13 cellular contexts compared by ENCODE assay signal in the genomic region with DNA sequence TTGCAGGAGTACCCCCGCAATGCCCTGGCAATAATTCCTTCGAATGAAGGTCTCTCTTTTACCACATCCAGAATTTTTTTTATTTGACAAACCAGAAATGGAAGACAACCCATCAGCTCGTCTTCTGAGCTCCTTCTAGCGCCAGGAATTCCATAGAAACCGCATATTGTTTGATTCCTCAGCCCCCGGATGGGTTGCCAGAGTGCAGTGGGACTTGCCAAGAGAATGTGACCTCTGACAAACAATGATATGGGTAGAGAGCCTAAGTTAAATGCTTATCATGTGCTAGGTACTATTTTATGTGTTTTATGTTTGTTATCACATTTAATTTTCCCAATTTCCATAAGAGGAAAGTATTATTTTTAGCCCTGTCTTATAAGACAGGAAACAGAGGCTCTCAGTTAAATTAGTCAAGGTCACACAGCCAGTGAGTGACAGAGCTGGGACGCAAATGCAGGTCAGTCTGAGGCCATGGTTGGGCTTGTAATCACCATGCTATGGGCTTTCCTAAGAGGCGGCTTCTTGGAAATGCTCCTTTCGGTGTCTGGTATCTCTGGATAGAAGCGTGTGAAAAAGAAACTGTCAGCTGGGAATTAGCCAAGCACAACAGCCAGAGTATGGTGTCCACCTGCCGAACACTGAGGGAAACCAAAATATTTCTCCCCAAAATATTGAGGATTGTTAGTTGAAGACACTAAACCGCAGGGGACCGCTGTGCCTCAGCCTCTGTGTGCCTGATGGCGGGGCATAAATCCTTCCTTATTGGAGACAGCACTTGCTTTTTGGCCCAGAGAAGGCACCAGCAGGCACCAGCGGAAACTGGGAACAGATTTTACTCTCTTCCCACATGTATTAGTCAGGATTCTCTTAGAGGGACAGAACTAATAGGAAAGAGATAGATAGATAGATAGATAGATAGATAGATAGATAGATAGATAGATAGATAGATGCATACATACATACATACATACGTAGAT. TPM values are rescaled to one million over a fixed set of nuclear protein-coding genes. Genes with fewer than 3 reads are reported as not detected.
A peak's percentile ranks its signal among the peaks of the same experiment; 100 is the strongest.
DNase-seq lines count a peak whose midpoint lies in the region; ATAC-seq, FAIRE-seq and TF ChIP-seq lines count a peak whose summit lies in the region.
"Had no signal": no experiment of that assay in that cellular context is flagged by ENCODE, and none has a peak within 500 bp of the region (broad histone marks: within the 10 kb centered on the region; RNA-seq: fewer than 3 reads in every experiment).

No MANE protein-coding gene starts in this region.

- no peaks in the 10 kb centered on the region for H3K36me3 ChIP-seq in neuron (ENCODE audit: insufficient read depth, low read length)

- TF ChIP-seq CTCF in CD4-positive, alpha-beta T cell (IDR thresholded peaks at IDR 0.05), result no peak

- H3K27ac ChIP-seq in CD4-positive, alpha-beta T cell (ENCODE audit: low read depth, low read length), result no peak overlapping the region

- peaks cover 16 to 20% of the 10 kb centered on the region in 2 donors for H3K4me1 Mint-ChIP-seq in stimulated activated naive B cell treated with anti-CD40 and anti-IgM and Interleukin-4, amounts not matched to agents 10 μg/mL and 1 μg/mL and 100 μg/mL, for 72 hours
- no peaks in the 10 kb centered on the region for H3K4me1 Mint-ChIP-seq in CD4-positive, alpha-beta T cell (ENCODE audit: low read depth)
- H3K4me1 Mint-ChIP-seq: stimulated activated naive CD8-positive, alpha-beta T cell treated with anti-CD3 and anti-CD28 coated beads, Interleukin-15, amount 100 ng/mL, for 72 hours had no signal

- no peaks in the 10 kb centered on the region for H3K9me3 Mint-ChIP-seq in stimulated activated naive B cell treated with anti-CD40 and anti-IgM and Interleukin-4, amounts not matched to agents 10 μg/mL and 1 μg/mL and 100 μg/mL, for 72 hours
- no peaks in the 10 kb centered on the region for H3K9me3 Mint-ChIP-seq in CD4-positive, alpha-beta T cell
- H3K9me3 Mint-ChIP-seq: stimulated activated naive CD8-positive, alpha-beta T cell treated with anti-CD3 and anti-CD28 coated beads, Interleukin-15, amount 100 ng/mL, for 72 hours had no signal

- no peaks in the 10 kb centered on the region for H3K36me3 Mint-ChIP-seq in stimulated activated naive B cell treated with anti-CD40 and anti-IgM and Interleukin-4, amounts not matched to agents 10 μg/mL and 1 μg/mL and 100 μg/mL, for 72 hours
- H3K36me3 Mint-ChIP-seq in CD4-positive, alpha-beta T cell (ENCODE audit: low read depth), result no peaks in the 10 kb centered on the region

- H3K9me3 ChIP-seq in neuron (ENCODE audit: low read length), result no peaks in the 10 kb centered on the region
- H3K9me3 ChIP-seq in CD4-positive, alpha-beta T cell (ENCODE audit: control insufficient read depth, low read length), result no peaks in the 10 kb centered on the region

- no peaks in the 10 kb centered on the region for H3K27me3 ChIP-seq in neuron (ENCODE audit: insufficient read depth, low read length)
- no peaks in the 10 kb centered on the region for H3K27me3 ChIP-seq in CD4-positive, alpha-beta T cell (ENCODE audit: control insufficient read depth, insufficient read depth, low read length)

- H2AFZ ChIP-seq in neuron (ENCODE audit: low read depth, low read length), result peak overlapping the region; percentile 33

- no peaks in the 10 kb centered on the region for H3K27me3 Mint-ChIP-seq in stimulated activated naive B cell treated with anti-CD40 and anti-IgM and Interleukin-4, amounts not matched to agents 10 μg/mL and 1 μg/mL and 100 μg/mL, for 72 hours
- peaks cover 7% of the 10 kb centered on the region for H3K27me3 Mint-ChIP-seq in CD4-positive, alpha-beta T cell
- H3K27me3 Mint-ChIP-seq: stimulated activated naive CD8-positive, alpha-beta T cell treated with anti-CD3 and anti-CD28 coated beads, Interleukin-15, amount 100 ng/mL, for 72 hours had no signal

- no peak overlapping the region for H3K27ac Mint-ChIP-seq in stimulated activated naive B cell treated with anti-CD40 and anti-IgM and Interleukin-4, amounts not matched to agents 10 μg/mL and 1 μg/mL and 100 μg/mL, for 72 hours
- H3K27ac Mint-ChIP-seq in CD4-positive, alpha-beta T cell, result no peak overlapping the region
- H3K27ac Mint-ChIP-seq: activated CD8-positive, alpha-beta T cell treated with anti-CD3 and anti-CD28 coated beads, Interleukin-2, amount 10 ng/mL, durations not matched to agents 7 days and 5 days; stimulated activated naive CD8-positive, alpha-beta T cell treated with anti-CD3 and anti-CD28 coated beads, Interleukin-15, amount 100 ng/mL, for 72 hours had no signal

- no peak for ATAC-seq in stimulated activated naive B cell treated with anti-CD40 and anti-IgM and Interleukin-4, amounts not matched to agents 10 μg/mL and 1 μg/mL and 100 μg/mL, for 72 hours (replicated peaks)
- no peak for ATAC-seq in CD4-positive, alpha-beta T cell (ENCODE audit: poor library complexity)
- ATAC-seq: activated CD8-positive, alpha-beta T cell treated with anti-CD3 and anti-CD28 coated beads, Interleukin-2, amount 10 ng/mL, durations not matched to agents 7 days and 5 days; stimulated activated naive CD8-positive, alpha-beta T cell treated with anti-CD3 and anti-CD28 coated beads, Interleukin-15, amount 100 ng/mL, for 72 hours had no signal

- CTCF ChIA-PET in CD4-positive, alpha-beta T cell (lab: Charles Lee), result no interaction called here

- peaks cover 38% of the 10 kb centered on the region for H3K4me1 ChIP-seq in neuron (ENCODE audit: insufficient read depth, low read length)

- peak overlapping the region; percentile 15 for H3K4me3 ChIP-seq in neuron (ENCODE audit: low read length)

- TF ChIP-seq POLR2A in GM12891 (IDR thresholded peaks at IDR 0.05; ENCODE audit: low read depth, low read length), result no peak

- POLR2A ChIA-PET in CD4-positive, alpha-beta T cell (lab: Charles Lee), result no interaction called here

- H3K4me3 Mint-ChIP-seq in stimulated activated naive B cell treated with anti-CD40 and anti-IgM and Interleukin-4, amounts not matched to agents 10 μg/mL and 1 μg/mL and 100 μg/mL, for 72 hours, result no peak overlapping the region
- no peak overlapping the region for H3K4me3 Mint-ChIP-seq in CD4-positive, alpha-beta T cell
- H3K4me3 Mint-ChIP-seq: activated CD8-positive, alpha-beta T cell treated with anti-CD3 and anti-CD28 coated beads, Interleukin-2, amount 10 ng/mL, durations not matched to agents 7 days and 5 days; stimulated activated naive CD8-positive, alpha-beta T cell treated with anti-CD3 and anti-CD28 coated beads, Interleukin-15, amount 100 ng/mL, for 72 hours had no signal

- intact Hi-C loops in CD4-positive, alpha-beta T cell (cut with DNase I, micrococcal nuclease), result no loop called here

- FAIRE-seq in GM12891 (lab: Jason Lieb, UNC), result no peak

- DNase-seq in AG08395 (ENCODE audit: low spot score), result peak; percentile 61
- peak; percentile 75 for DNase-seq in OCI-M1 (lab: John Stamatoyannopoulos, UW)
- DNase-seq in fibroblast of peridontal ligament (ENCODE audit: extremely low read depth), result peak; percentile 55
- DNase-seq in stimulated activated naive B cell treated with anti-CD40 and anti-IgM and Interleukin-4, amounts not matched to agents 10 μg/mL and 1 μg/mL and 100 μg/mL, for 72 hours, result no peak
- DNase-seq in CD4-positive, alpha-beta T cell, result no peak
- DNase-seq in activated effector memory CD4-positive, alpha-beta T cell treated with Interleukin-2 at 50 U/mL for 16 hours, result no peak
- no peak for DNase-seq in GM12891 (ENCODE audit: insufficient read length, low spot score)
- DNase-seq: activated CD8-positive, alpha-beta T cell treated with anti-CD3 and anti-CD28 coated beads, Interleukin-2, amount 10 ng/mL, durations not matched to agents 7 days and 5 days; HCEC 1CT; mesendoderm; NCI-H526 treated with DMSO at 0.1 percent for 48 hours; stimulated activated naive CD8-positive, alpha-beta T cell treated with anti-CD3 and anti-CD28 coated beads, Interleukin-15, amount 100 ng/mL, for 72 hours had no signal

TF ChIP-seq in GM12891, 5 proteins besides CTCF, POLR2A, EP300 and RAD21:
- TF ChIP-seq POLR2AphosphoS5 (IDR thresholded peaks at IDR 0.05; ENCODE audit: low read depth, low read length) (no peak), POU2F2 (IDR thresholded peaks at IDR 0.05; ENCODE audit: low read depth, low read length) (no peak), TAF1 (IDR thresholded peaks at IDR 0.05; ENCODE audit: low read depth, low read length) (no peak), SPI1 (IDR thresholded peaks at IDR 0.05; ENCODE audit: low read depth, low read length) (no peak), PAX5 (IDR thresholded peaks at IDR 0.05; ENCODE audit: insufficient read depth, low read length, severe bottlenecking) (no peak)

RNA-seq across cellular contexts. Expression of a gene that starts 29.4 kb away (rescaled TPM):
- under 1 TPM; 0.38 to 0.92 TPM for total RNA-seq in CD4-positive, alpha-beta T cell
- 0.26 TPM for polyA plus RNA-seq in GM12891 (2012; ENCODE audit: low read depth, missing spikeins)

RNA-seq across cellular contexts. Expression of a gene that starts 39.1 kb away (rescaled TPM):
- total RNA-seq in CD4-positive, alpha-beta T cell, result under 1 TPM; 0.22 to 0.25 TPM
- 4.0 TPM for polyA plus RNA-seq in GM12891 (2012; ENCODE audit: low read depth, missing spikeins)

Comparison
In these comparisons a context has a peak if more than half of its experiments do, and no peak if none do; other contexts are left out.
1. DNase-seq: peak in AG08395 (single experiment), OCI-M1 (single experiment) and fibroblast of peridontal ligament (single experiment); none in stimulated activated naive B cell treated with anti-CD40 and anti-IgM and Interleukin-4, amounts not matched to agents 10 μg/mL and 1 μg/mL and 100 μg/mL, for 72 hours (single experiment), CD4-positive, alpha-beta T cell (0 of 10), activated effector memory CD4-positive, alpha-beta T cell treated with Interleukin-2 at 50 U/mL for 16 hours (single experiment) and GM12891 (single experiment).